ENCODE assay signal across 1 cellular context in genomic region chr14:20799444-20799843, GRCh38.
TF ChIP-seq lines count a peak whose summit lies in the region.

No MANE protein-coding gene starts in this region.

TF ChIP-seq in GM12878, 131 proteins besides CTCF, POLR2A, EP300 and RAD21:
- TF ChIP-seq SIX5 (IDR thresholded peaks at IDR 0.05; ENCODE audit: low read depth, low read length, severe bottlenecking) (no peak), EGR1 (IDR thresholded peaks at IDR 0.05; ENCODE audit: borderline replicate concordance in 1 of 2, low read depth in 2 of 2, low read length in 2 of 2) (no peak)
